In the genomic region with DNA sequence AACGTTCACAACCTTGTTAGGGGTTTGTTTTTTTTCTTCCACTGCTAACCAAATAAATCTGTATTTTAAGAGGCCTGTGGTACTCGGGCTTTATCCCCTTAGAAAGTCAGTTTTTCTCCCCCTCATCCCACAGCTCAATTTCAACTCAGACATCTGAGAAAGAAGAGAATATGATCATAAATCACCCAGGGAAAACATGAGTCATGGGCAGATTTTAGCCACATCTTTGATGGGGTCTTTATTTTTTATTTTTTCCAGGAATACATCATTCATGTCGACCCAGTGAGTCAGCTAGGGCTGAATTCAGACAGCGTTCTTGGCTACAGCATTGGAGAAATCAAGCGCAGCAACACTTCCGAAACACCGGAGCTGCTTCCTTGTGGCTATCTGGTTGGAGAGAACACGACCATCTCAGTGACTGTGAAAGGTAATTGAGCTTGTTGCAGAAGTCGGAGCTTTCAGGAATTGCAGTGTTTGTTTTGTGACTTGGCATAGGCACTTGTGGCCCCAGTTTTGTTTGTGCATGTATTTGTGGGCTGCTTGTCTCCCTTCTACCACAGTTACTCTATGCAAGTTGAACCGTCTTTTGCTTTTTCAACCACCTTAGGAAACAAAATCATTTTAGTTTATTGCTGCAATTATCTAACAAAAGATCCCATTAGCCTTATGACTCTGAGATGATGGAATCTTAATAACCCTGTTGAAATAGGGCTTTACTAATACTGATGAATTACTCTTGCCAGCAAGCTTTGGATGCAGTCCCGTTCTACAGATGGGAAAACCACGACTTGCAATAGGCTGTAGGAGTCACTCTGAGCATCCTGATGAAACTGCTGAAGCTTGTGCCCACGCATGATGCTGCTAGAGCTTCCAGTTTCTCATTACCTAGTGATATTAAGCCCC, we compare ENCODE assay signal across 9 cellular contexts.
DNase-seq lines count a peak whose midpoint lies in the region; ATAC-seq lines count a peak whose summit lies in the region.
"Had no signal": no experiment of that assay in that cellular context is flagged by ENCODE, and none has a peak within 500 bp of the region (broad histone marks: within the 10 kb centered on the region; RNA-seq: fewer than 3 reads in every experiment).

No MANE protein-coding gene starts in this region.

- DNase-seq in DMS53 treated with DMSO at 0.1 percent for 48 hours (lab: John Stamatoyannopoulos, UW; ENCODE audit: unreplicated experiment) (peak; percentile 94), NCI-H510A treated with DMSO at 0.1 percent for 48 hours (lab: John Stamatoyannopoulos, UW) (peak; percentile 60), epithelial cell of prostate (ENCODE audit: low read depth, low spot score) (no peak), sciatic nerve (ENCODE audit: low spot score) (no peak), T-helper 9 cell (no peak), COR-L47 (lab: John Stamatoyannopoulos, UW) (no peak)
- no peak for DNase-seq in activated CD4-positive, alpha-beta T cell treated with anti-CD3 and anti-CD28 coated beads for 4 hours
- DNase-seq: body of pancreas had no signal

- intact Hi-C loops in sciatic nerve (cut with DNase I): no loop called here

- ATAC-seq in sciatic nerve (peak; percentile 42), HG02981 (IDR thresholded peaks at IDR 0.05; ENCODE audit: unreplicated experiment) (no peak)
- ATAC-seq: body of pancreas had no signal

- peak overlapping the region; percentile 1 for H3K27ac ChIP-seq in epithelial cell of prostate
- H3K27ac ChIP-seq: body of pancreas had no signal

Comparison
In these comparisons a context has a peak if more than half of its experiments do, and no peak if none do; other contexts are left out.
1. DNase-seq: peak in DMS53 treated with DMSO at 0.1 percent for 48 hours (single experiment) and NCI-H510A treated with DMSO at 0.1 percent for 48 hours (single experiment); none in epithelial cell of prostate (single experiment), sciatic nerve (single experiment), activated CD4-positive, alpha-beta T cell treated with anti-CD3 and anti-CD28 coated beads for 4 hours (0 of 2), T-helper 9 cell (single experiment) and COR-L47 (single experiment).